ENCODE assay signal across 8 cellular contexts in genomic region chr17:64707077-64707591, GRCh38. TPM values are rescaled to one million over a fixed set of nuclear protein-coding genes. Genes with fewer than 3 reads are reported as not detected.
DNase-seq lines count a peak whose midpoint lies in the region; TF ChIP-seq lines count a peak whose summit lies in the region.

No MANE protein-coding gene starts in this region.

- H3K9me3 ChIP-seq in BE2C, result no peaks in the 10 kb centered on the region; the same call in 1 of the 2 replicates

- DNase-seq in BE2C (peak; percentile 69), Kasumi-1 (lab: John Stamatoyannopoulos, UW) (peak; percentile 95 to 96), astrocyte of the cerebellum (ENCODE audit: low read depth) (peak; percentile 96), hypothalamus (lab: John Stamatoyannopoulos, UW) (peak in 29 of 51 donors; percentile 3 to 48 (median 22)), smooth muscle cell of the brain vasculature (ENCODE audit: low read depth, low spot score) (peak; percentile 67)
- no peak for DNase-seq in activated CD8-positive, alpha-beta memory T cell treated with anti-CD3 and anti-CD28 coated beads for 24 hours
- DNase-seq in NK-92 treated with Interleukin-12 subunit alpha and Interleukin-12 subunit beta, amount 100 ng/mL, for 24 hours (lab: John Stamatoyannopoulos, UW), result no peak
- DNase-seq in stimulated activated CD8-positive, alpha-beta memory T cell treated with anti-CD3 and anti-CD28 coated beads, Interleukin-4, amount 100 ng/mL, for 48 hours, result no peak

- no peaks in the 10 kb centered on the region for H3K27me3 ChIP-seq in BE2C

- in situ Hi-C loops in astrocyte of the cerebellum (cut with HindIII; ENCODE audit: low sequenced_read_pairs), result no loop called here

- H3K4me3 ChIP-seq in BE2C (ENCODE audit: low read depth, low read length) (peak overlapping the region; percentile 25), astrocyte of the cerebellum (ENCODE audit: low read depth, low read length) (no peak overlapping the region)

- TF ChIP-seq CTCF in BE2C (IDR thresholded peaks at IDR 0.05; ENCODE audit: low read depth, low read length) (no peak), astrocyte of the cerebellum (IDR thresholded peaks at IDR 0.05; ENCODE audit: low read depth, low read length, missing control alignments) (no peak)

- no peaks in the 10 kb centered on the region for H3K36me3 ChIP-seq in BE2C

- no peaks in the 10 kb centered on the region; the same call in 1 of the 2 replicates for H3K4me1 ChIP-seq in BE2C

RNA-seq across cellular contexts. Expression of gene SMURF2, which starts 45.0 kb away (rescaled TPM):
- polyA plus RNA-seq in BE2C (2012; ENCODE audit: insufficient read depth, insufficient read length, low read depth), result 4.3 TPM

Comparison
In these comparisons a context has a peak if more than half of its experiments do, and no peak if none do; other contexts are left out.
1. DNase-seq: peak in BE2C (single experiment), Kasumi-1 (2 of 2), astrocyte of the cerebellum (single experiment), hypothalamus (29 of 51) and smooth muscle cell of the brain vasculature (single experiment); none in activated CD8-positive, alpha-beta memory T cell treated with anti-CD3 and anti-CD28 coated beads for 24 hours (single experiment), NK-92 treated with Interleukin-12 subunit alpha and Interleukin-12 subunit beta, amount 100 ng/mL, for 24 hours (single experiment) and stimulated activated CD8-positive, alpha-beta memory T cell treated with anti-CD3 and anti-CD28 coated beads, Interleukin-4, amount 100 ng/mL, for 48 hours (single experiment).